9 cellular contexts compared by ENCODE assay signal in genomic region chr9:132879443-132880310, GRCh38. TPM values are rescaled to one million over a fixed set of nuclear protein-coding genes. Genes with fewer than 3 reads are reported as not detected.
DNase-seq lines count a peak whose midpoint lies in the region; ATAC-seq lines count a peak whose summit lies in the region.
"Had no signal": no experiment of that assay in that cellular context is flagged by ENCODE, and none has a peak within 500 bp of the region (broad histone marks: within the 10 kb centered on the region; RNA-seq: fewer than 3 reads in every experiment).

No MANE protein-coding gene starts in this region.

- H3K9me3 Mint-ChIP-seq in activated CD4-positive, alpha-beta T cell treated with anti-CD3 and anti-CD28 coated beads, Interleukin-2, amount 10 ng/mL, durations not matched to agents 7 days and 5 days, result no peaks in the 10 kb centered on the region
- H3K9me3 Mint-ChIP-seq in T-cell, result no peaks in the 10 kb centered on the region

- peak overlapping the region; percentile 77 for H3K4me3 Mint-ChIP-seq in activated CD4-positive, alpha-beta T cell treated with anti-CD3 and anti-CD28 coated beads, Interleukin-2, amount 10 ng/mL, durations not matched to agents 7 days and 5 days
- H3K4me3 Mint-ChIP-seq in T-cell, result peak overlapping the region; percentile 76 to 83 (median 80)

- peak overlapping the region in 3 of 5 donors; percentile 87 to 91 (median 91) for H3K9ac ChIP-seq in subcutaneous abdominal adipose tissue (ENCODE audit: low read length in 5 of 5)

- no peaks in the 10 kb centered on the region for H3K36me3 Mint-ChIP-seq in activated CD4-positive, alpha-beta T cell treated with anti-CD3 and anti-CD28 coated beads, Interleukin-2, amount 10 ng/mL, durations not matched to agents 7 days and 5 days (ENCODE audit: low read depth)
- no peaks in the 10 kb centered on the region for H3K36me3 Mint-ChIP-seq in T-cell

- DNase-seq in activated CD4-positive, alpha-beta T cell treated with anti-CD3 and anti-CD28 coated beads, Interleukin-2, amount 10 ng/mL, durations not matched to agents 7 days and 5 days, result peak; percentile 23
- DNase-seq in activated CD4-positive, alpha-beta T cell treated with anti-CD3 and anti-CD28 coated beads, Interleukin-2, amount 50 U/mL, for 1 hour, result no peak
- DNase-seq in T-cell (no peak), foreskin melanocyte (peak; percentile 4), T-helper 9 cell (no peak), epidermal melanocyte (ENCODE audit: insufficient read length, low spot score) (no peak)
- DNase-seq: NCI-H187 treated with DMSO at 0.1 percent for 48 hours had no signal

- POLR2A ChIA-PET in activated CD4-positive, alpha-beta T cell treated with anti-CD3 and anti-CD28 coated beads, Interleukin-2, amount 10 ng/mL, durations not matched to agents 7 days and 5 days (lab: Charles Lee), result interaction anchor here (0.6 kb wide), 1 partner anchor 29 kb away, joined by 3 read pairs; no protein-coding TSS in a partner anchor
- POLR2A ChIA-PET in T-cell (lab: Charles Lee), result interaction anchor here in 1 of 2 donors (0.5 kb wide), 1 partner anchor 29 kb away, joined by 5 read pairs; no protein-coding TSS in a partner anchor

- H3K27me3 ChIP-seq in subcutaneous abdominal adipose tissue (ENCODE audit: control insufficient read depth in 5 of 5, insufficient read depth in 4 of 5, low read length in 5 of 5), result no peaks in the 10 kb centered on the region

- peaks cover 33% of the 10 kb centered on the region for H3K4me1 Mint-ChIP-seq in activated CD4-positive, alpha-beta T cell treated with anti-CD3 and anti-CD28 coated beads, Interleukin-2, amount 10 ng/mL, durations not matched to agents 7 days and 5 days
- peaks cover 8 to 17% (median 11%) of the 10 kb centered on the region in 3 donors for H3K4me1 Mint-ChIP-seq in T-cell

- no peaks in the 10 kb centered on the region for H3K9me3 ChIP-seq in subcutaneous abdominal adipose tissue (ENCODE audit: control insufficient read depth in 5 of 5, low read length in 5 of 5)

- H3K36me3 ChIP-seq in subcutaneous abdominal adipose tissue (ENCODE audit: control insufficient read depth in 5 of 5, insufficient read depth in 5 of 5, low read length in 5 of 5), result peaks cover 0 to 5% (median 4%) of the 10 kb centered on the region in 5 donors

- no peak overlapping the region for H3K27ac ChIP-seq in subcutaneous abdominal adipose tissue (ENCODE audit: low read depth, low read length)

- CTCF ChIA-PET in activated CD4-positive, alpha-beta T cell treated with anti-CD3 and anti-CD28 coated beads, Interleukin-2, amount 10 ng/mL, durations not matched to agents 7 days and 5 days (lab: Charles Lee), result interaction anchor here (0.6 to 1.3 kb wide), 5 partner anchors 14 to 632 kb away, joined by 3 to 4 read pairs (median 3); no protein-coding TSS in a partner anchor
- CTCF ChIA-PET in T-cell (lab: Charles Lee), result no interaction called here

- peak overlapping the region; percentile 82 for H3K27ac Mint-ChIP-seq in activated CD4-positive, alpha-beta T cell treated with anti-CD3 and anti-CD28 coated beads, Interleukin-2, amount 10 ng/mL, durations not matched to agents 7 days and 5 days
- H3K27ac Mint-ChIP-seq in T-cell, result peak overlapping the region; percentile 25 to 32

- ATAC-seq in T-cell (replicated peaks in 1 of 4) (no peak), GM19397 (IDR thresholded peaks at IDR 0.05; ENCODE audit: unreplicated experiment) (no peak)

- H3K4me1 ChIP-seq in subcutaneous abdominal adipose tissue (ENCODE audit: control insufficient read depth in 5 of 5, insufficient read depth in 5 of 5, low read length in 5 of 5), result peaks cover 0 to 19% (median 14%) of the 10 kb centered on the region in 5 donors

- no peaks in the 10 kb centered on the region for H3K27me3 Mint-ChIP-seq in activated CD4-positive, alpha-beta T cell treated with anti-CD3 and anti-CD28 coated beads, Interleukin-2, amount 10 ng/mL, durations not matched to agents 7 days and 5 days
- no peaks in the 10 kb centered on the region for H3K27me3 Mint-ChIP-seq in T-cell

- peak overlapping the region; percentile 56 to 94 (median 91) for H3K4me3 ChIP-seq in subcutaneous abdominal adipose tissue (ENCODE audit: low read depth in 1 of 5, low read length in 5 of 5)

RNA-seq across cellular contexts. Expression of gene SPACA9, which starts 1.0 kb away (rescaled TPM):
- total RNA-seq in activated CD4-positive, alpha-beta T cell treated with anti-CD3 and anti-CD28 coated beads, Interleukin-2, amount 10 ng/mL, durations not matched to agents 7 days and 5 days, result 1 to 10 TPM; 3.0 to 3.5 TPM
- total RNA-seq in T-cell, result 1 to 10 TPM; 1.2 to 2.5 (median 2.0) TPM

RNA-seq across cellular contexts. Expression of gene AK8, which starts 1.6 kb away (rescaled TPM):
- not detected for total RNA-seq in activated CD4-positive, alpha-beta T cell treated with anti-CD3 and anti-CD28 coated beads, Interleukin-2, amount 10 ng/mL, durations not matched to agents 7 days and 5 days
- not detected for total RNA-seq in T-cell

Comparison
In these comparisons a context has a peak if more than half of its experiments do, and no peak if none do; other contexts are left out.
1. DNase-seq: peak in activated CD4-positive, alpha-beta T cell treated with anti-CD3 and anti-CD28 coated beads, Interleukin-2, amount 10 ng/mL, durations not matched to agents 7 days and 5 days (single experiment) and foreskin melanocyte (single experiment); none in activated CD4-positive, alpha-beta T cell treated with anti-CD3 and anti-CD28 coated beads, Interleukin-2, amount 50 U/mL, for 1 hour (single experiment), T-cell (0 of 34), T-helper 9 cell (single experiment) and epidermal melanocyte (single experiment).